8 cellular contexts compared by ENCODE assay signal in genomic region chr16:4477966-4478365, GRCh38. TPM values are rescaled to one million over a fixed set of nuclear protein-coding genes. Genes with fewer than 3 reads are reported as not detected.
DNase-seq lines count a peak whose midpoint lies in the region; ATAC-seq and TF ChIP-seq lines count a peak whose summit lies in the region.

No MANE protein-coding gene starts in this region.

- H3K4me2 ChIP-seq in OCI-LY7 (ENCODE audit: low read length) = peak overlapping the region; percentile 75
- H3K4me2 ChIP-seq in smooth muscle cell = peak overlapping the region; percentile 90

- CTCF ChIA-PET in activated CD8-positive, alpha-beta memory T cell treated with anti-CD3 and anti-CD28 coated beads, Interleukin-2, amount 10 ng/mL, durations not matched to agents 7 days and 5 days (lab: Charles Lee) = interaction anchor here (0.6 to 9.4 kb wide), 16 partner anchors 11 to 172 kb away, joined by 3 to 84 read pairs (median 4); partner anchors contain the start of gene CDIP1
- CTCF ChIA-PET in OCI-LY7 (lab: Charles Lee; ENCODE audit: unreplicated experiment) = no interaction called here

- H3K9me3 ChIP-seq in OCI-LY7 (ENCODE audit: low read length) (no peaks in the 10 kb centered on the region), smooth muscle cell (replicated peaks; ENCODE audit: low read depth) (no peaks in the 10 kb centered on the region)

- DNase-seq in activated CD8-positive, alpha-beta memory T cell treated with anti-CD3 and anti-CD28 coated beads, Interleukin-2, amount 10 ng/mL, durations not matched to agents 7 days and 5 days = peak; percentile 46
- no peak for DNase-seq in activated CD8-positive, alpha-beta memory T cell treated with anti-CD3 and anti-CD28 coated beads, Interleukin-2, amount 50 U/mL, for 48 hours
- DNase-seq in OCI-LY7 (ENCODE audit: low spot score) = peak; percentile 33
- DNase-seq in effector memory CD8-positive, alpha-beta T cell = no peak
- no peak for DNase-seq in smooth muscle cell (lab: John Stamatoyannopoulos, UW; ENCODE audit: unreplicated experiment)
- no peak for DNase-seq in NCI-H146 treated with DMSO at 0.1 percent for 48 hours (lab: John Stamatoyannopoulos, UW; ENCODE audit: unreplicated experiment)
- DNase-seq in NCI-H446 treated with DMSO at 0.1 percent for 48 hours (lab: John Stamatoyannopoulos, UW) = no peak

- TF ChIP-seq CTCF in OCI-LY7 (conservative IDR thresholded peaks at IDR 0.05; ENCODE audit: low read length) (peak; percentile 45), smooth muscle cell (IDR thresholded peaks at IDR 0.05; ENCODE audit: borderline replicate concordance, insufficient read depth, poor library complexity, severe bottlenecking) (no peak)

- H3K36me3 ChIP-seq in OCI-LY7 (ENCODE audit: insufficient read depth, low read length) = no peaks in the 10 kb centered on the region
- H3K36me3 ChIP-seq in smooth muscle cell (ENCODE audit: low read depth) = no peaks in the 10 kb centered on the region

- peak overlapping the region; percentile 92 for H3K4me3 Mint-ChIP-seq in activated CD8-positive, alpha-beta memory T cell treated with anti-CD3 and anti-CD28 coated beads, Interleukin-2, amount 10 ng/mL, durations not matched to agents 7 days and 5 days
- H3K4me3 Mint-ChIP-seq in effector memory CD8-positive, alpha-beta T cell = peak overlapping the region; percentile 90

- no peaks in the 10 kb centered on the region for H3K27me3 ChIP-seq in smooth muscle cell (ENCODE audit: low read depth)

- H3F3A ChIP-seq in smooth muscle cell (ENCODE audit: low read depth) = peaks cover 4% of the 10 kb centered on the region

- H3K9ac ChIP-seq in smooth muscle cell (ENCODE audit: low read depth) = no peak overlapping the region

- peaks cover 15% of the 10 kb centered on the region for H3K36me3 Mint-ChIP-seq in activated CD8-positive, alpha-beta memory T cell treated with anti-CD3 and anti-CD28 coated beads, Interleukin-2, amount 10 ng/mL, durations not matched to agents 7 days and 5 days
- H3K36me3 Mint-ChIP-seq in effector memory CD8-positive, alpha-beta T cell (ENCODE audit: insufficient read depth) = peaks cover 22% of the 10 kb centered on the region

- intact Hi-C loops in OCI-LY7 (cut with micrococcal nuclease; ENCODE audit: unreplicated experiment) = loop anchor here (1.0 to 5.0 kb wide), 2 partner anchors 27 to 171 kb away; no protein-coding TSS in a partner anchor

- peaks cover 6% of the 10 kb centered on the region for H4K20me1 ChIP-seq in OCI-LY7 (ENCODE audit: insufficient read depth, low read length)
- peaks cover 28% of the 10 kb centered on the region for H4K20me1 ChIP-seq in smooth muscle cell (ENCODE audit: low read depth)

- POLR2A ChIA-PET in OCI-LY7 (lab: Charles Lee) = no interaction called here

- H3K79me2 ChIP-seq in OCI-LY7 (ENCODE audit: insufficient read depth, low read depth, low read length) = peaks cover 68% of the 10 kb centered on the region
- peaks cover 43% of the 10 kb centered on the region for H3K79me2 ChIP-seq in smooth muscle cell (ENCODE audit: low read depth)

- no peaks in the 10 kb centered on the region for H3K27me3 Mint-ChIP-seq in activated CD8-positive, alpha-beta memory T cell treated with anti-CD3 and anti-CD28 coated beads, Interleukin-2, amount 10 ng/mL, durations not matched to agents 7 days and 5 days
- H3K27me3 Mint-ChIP-seq in effector memory CD8-positive, alpha-beta T cell = no peaks in the 10 kb centered on the region

- H3K4me3 ChIP-seq in OCI-LY7 (ENCODE audit: low read depth, low read length, poor library complexity, severe bottlenecking) (peak overlapping the region; percentile 97), smooth muscle cell (no peak overlapping the region)

- peaks cover 58% of the 10 kb centered on the region for H3K4me1 Mint-ChIP-seq in activated CD8-positive, alpha-beta memory T cell treated with anti-CD3 and anti-CD28 coated beads, Interleukin-2, amount 10 ng/mL, durations not matched to agents 7 days and 5 days
- peaks cover 34 to 44% of the 10 kb centered on the region in 2 donors for H3K4me1 Mint-ChIP-seq in effector memory CD8-positive, alpha-beta T cell (ENCODE audit: low read depth in 2 of 2)

- peaks cover 27% of the 10 kb centered on the region for H3K4me1 ChIP-seq in OCI-LY7 (ENCODE audit: insufficient read depth, low read length, poor library complexity, severe bottlenecking)
- no peaks in the 10 kb centered on the region for H3K4me1 ChIP-seq in smooth muscle cell (ENCODE audit: low read depth)

- no peaks in the 10 kb centered on the region for H3K9me3 Mint-ChIP-seq in activated CD8-positive, alpha-beta memory T cell treated with anti-CD3 and anti-CD28 coated beads, Interleukin-2, amount 10 ng/mL, durations not matched to agents 7 days and 5 days (ENCODE audit: low read depth)
- H3K9me3 Mint-ChIP-seq in effector memory CD8-positive, alpha-beta T cell = no peaks in the 10 kb centered on the region

- 66% methylated on average over 2 of the region's 2 CpGs for WGBS in smooth muscle cell (ENCODE audit: low lambda C conversion rate)

- ATAC-seq in activated CD8-positive, alpha-beta memory T cell treated with anti-CD3 and anti-CD28 coated beads, Interleukin-2, amount 10 ng/mL, durations not matched to agents 7 days and 5 days = no peak
- no peak for ATAC-seq in effector memory CD8-positive, alpha-beta T cell (replicated peaks)
- no peak for ATAC-seq in HG03135 (IDR thresholded peaks at IDR 0.05; ENCODE audit: unreplicated experiment)

- H2AFZ ChIP-seq in OCI-LY7 (ENCODE audit: low read length) = no peak overlapping the region
- H2AFZ ChIP-seq in smooth muscle cell (ENCODE audit: low read depth) = no peak overlapping the region

- BruUV-seq in OCI-LY7 (replicated peaks; lab: Mats Ljungman, UMichigan) = no TSS peak

- H3K9me2 ChIP-seq in OCI-LY7 (ENCODE audit: insufficient read depth, low read length) = no peaks in the 10 kb centered on the region

- H3K27ac ChIP-seq in OCI-LY7 (ENCODE audit: low read depth, low read length, poor library complexity, severe bottlenecking) = no peak overlapping the region
- H3K27ac ChIP-seq in smooth muscle cell (ENCODE audit: low read depth) = no peak overlapping the region

- peak overlapping the region; percentile 79 for H3K27ac Mint-ChIP-seq in activated CD8-positive, alpha-beta memory T cell treated with anti-CD3 and anti-CD28 coated beads, Interleukin-2, amount 10 ng/mL, durations not matched to agents 7 days and 5 days
- peak overlapping the region; percentile 89 to 95 for H3K27ac Mint-ChIP-seq in effector memory CD8-positive, alpha-beta T cell

RNA-seq across cellular contexts. Expression of gene HMOX2, which starts 1.8 kb away (rescaled TPM):
- 100 to 1,000 TPM in 1 of 2 experiments, 10 to 100 TPM in 1; 96.5 to 103 TPM for total RNA-seq in activated CD8-positive, alpha-beta memory T cell treated with anti-CD3 and anti-CD28 coated beads, Interleukin-2, amount 10 ng/mL, durations not matched to agents 7 days and 5 days
- 46.0 and 55.2 TPM in 2 replicates for total RNA-seq in OCI-LY7 (2014; rRNA removed; shearing (Covaris generic))
- total RNA-seq in OCI-LY7 (2022) (37.0 and 39.5 TPM in 2 replicates), smooth muscle cell (26.7 and 35.3 TPM in 2 replicates)
- 54.2 and 62.6 TPM in 2 replicates for polyA plus RNA-seq in smooth muscle cell

RNA-seq across cellular contexts. Expression of gene NMRAL1, which starts 3.5 kb away (rescaled TPM):
- total RNA-seq in activated CD8-positive, alpha-beta memory T cell treated with anti-CD3 and anti-CD28 coated beads, Interleukin-2, amount 10 ng/mL, durations not matched to agents 7 days and 5 days = 10 to 100 TPM; 52.5 to 72.5 TPM
- total RNA-seq in OCI-LY7 (2014; rRNA removed; shearing (Covaris generic)) = 92.8 and 113 TPM in 2 replicates
- total RNA-seq in OCI-LY7 (2022) (114 and 139 TPM in 2 replicates), smooth muscle cell (27.1 and 35.6 TPM in 2 replicates)
- polyA plus RNA-seq in smooth muscle cell = 51.8 and 64.3 TPM in 2 replicates

RNA-seq across cellular contexts. Expression of gene DNAJA3, which starts 52.3 kb away (rescaled TPM):
- 10 to 100 TPM; 64.0 to 68.7 TPM for total RNA-seq in activated CD8-positive, alpha-beta memory T cell treated with anti-CD3 and anti-CD28 coated beads, Interleukin-2, amount 10 ng/mL, durations not matched to agents 7 days and 5 days
- total RNA-seq in OCI-LY7 (2014; rRNA removed; shearing (Covaris generic)) = 89.8 and 94.5 TPM in 2 replicates
- 89.7 and 94.3 TPM in 2 replicates for total RNA-seq in OCI-LY7 (2022)
- total RNA-seq in smooth muscle cell = 40.0 and 42.6 TPM in 2 replicates
- 42.7 and 46.5 TPM in 2 replicates for polyA plus RNA-seq in smooth muscle cell

Comparison
In these comparisons a context has a peak if more than half of its experiments do, and no peak if none do; other contexts are left out.
1. DNase-seq: peak in activated CD8-positive, alpha-beta memory T cell treated with anti-CD3 and anti-CD28 coated beads, Interleukin-2, amount 10 ng/mL, durations not matched to agents 7 days and 5 days (single experiment) and OCI-LY7 (single experiment); none in activated CD8-positive, alpha-beta memory T cell treated with anti-CD3 and anti-CD28 coated beads, Interleukin-2, amount 50 U/mL, for 48 hours (single experiment), effector memory CD8-positive, alpha-beta T cell (0 of 3), smooth muscle cell (single experiment), NCI-H146 treated with DMSO at 0.1 percent for 48 hours (single experiment) and NCI-H446 treated with DMSO at 0.1 percent for 48 hours (single experiment).